In genomic region chr15:74906450-74907276, GRCh38 we compare ENCODE assay signal across 1 cellular context.
TF ChIP-seq lines count a peak whose summit lies in the region.

Gene FAM219B (minus strand): TSS chr15:74906851. CDS start chr15:74906800, 51 bp downstream.

TF ChIP-seq in H1, 55 proteins besides CTCF, POLR2A, EP300 and RAD21:
- TF ChIP-seq HDAC2 (IDR thresholded peaks at IDR 0.05; ENCODE audit: borderline replicate concordance in 1 of 2, low read depth in 2 of 2, low read length in 2 of 2) (peak in 1 of 2 experiments; percentile 57; a peak in 1 of 4 replicates), TAF1 (IDR thresholded peaks at IDR 0.05; ENCODE audit: low read depth, low read length) (peak; percentile 82; the same call in 1 of the 2 replicates), KDM4A (IDR thresholded peaks at IDR 0.05; ENCODE audit: low read depth, low read length, severe bottlenecking) (peak; percentile 75), CEBPB (IDR thresholded peaks at IDR 0.05; ENCODE audit: low read depth, low read length) (peak; percentile 68; the same call in 1 of the 2 replicates), CHD7 (IDR thresholded peaks at IDR 0.05; ENCODE audit: insufficient replicate concordance, low read length) (no peak), RBBP5 (IDR thresholded peaks at IDR 0.05; ENCODE audit: borderline replicate concordance, low read depth, low read length) (no peak), POLR2AphosphoS5 (IDR thresholded peaks at IDR 0.05; ENCODE audit: low read depth, low read length) (peak; percentile 41; the same call in 1 of the 2 replicates), SP2 (IDR thresholded peaks at IDR 0.05; ENCODE audit: low read length) (no peak), JUND (IDR thresholded peaks at IDR 0.05; ENCODE audit: low read length) (no peak), TAF7 (optimal IDR thresholded peaks at IDR 0.05; ENCODE audit: borderline replicate concordance, low read depth, low read length) (peak; percentile 69), MAFK (IDR thresholded peaks at IDR 0.05; ENCODE audit: low read depth, low read length) (no peak), CTBP2 (IDR thresholded peaks at IDR 0.05; ENCODE audit: borderline replicate concordance, insufficient read depth, insufficient read length, low read length) (no peak), ZNF274 (IDR thresholded peaks at IDR 0.05; ENCODE audit: borderline replicate concordance, extremely low read depth, low read length) (no peak), USF2 (IDR thresholded peaks at IDR 0.05; ENCODE audit: low read length) (no peak), E2F6 (IDR thresholded peaks at IDR 0.05) (peak; percentile 33; the same call in 1 of the 2 replicates), ASH2L (IDR thresholded peaks at IDR 0.05; ENCODE audit: low read length) (peak; percentile 69), ATF2 (IDR thresholded peaks at IDR 0.05; ENCODE audit: low read length) (no peak; the same call in 1 of the 2 replicates), SIN3A (conservative IDR thresholded peaks at IDR 0.05 in 1 of 2, IDR thresholded peaks at IDR 0.05 in 1 of 2; ENCODE audit: low read depth in 1 of 2, low read length in 2 of 2) (0 out of 4 replicates have a peak, but pooled peaks have one; percentile 5 to 53), CREB1 (IDR thresholded peaks at IDR 0.05) (peak; percentile 11; the same call in 1 of the 2 replicates), SIX5 (IDR thresholded peaks at IDR 0.05; ENCODE audit: low read depth, low read length) (no peak), POU5F1 (IDR thresholded peaks at IDR 0.05; ENCODE audit: low read depth, low read length) (no peak), HDAC6 (IDR thresholded peaks at IDR 0.05; ENCODE audit: low read depth, low read length) (no peak), RFX5 (IDR thresholded peaks at IDR 0.05; ENCODE audit: borderline replicate concordance, low read depth, low read length) (no peak), SUZ12 (IDR thresholded peaks at IDR 0.05; ENCODE audit: low read length) (no peak), NRF1 (IDR thresholded peaks at IDR 0.05; ENCODE audit: low read depth, low read length) (peak; percentile 90), BCL11A (IDR thresholded peaks at IDR 0.05; ENCODE audit: low read depth in 2 of 2, low read length in 2 of 2) (no peak), ATF3 (IDR thresholded peaks at IDR 0.05; ENCODE audit: insufficient read depth, low read depth, low read length) (0 out of 2 replicates have a peak, but pooled peaks have one; percentile 25), YY1 (IDR thresholded peaks at IDR 0.05; ENCODE audit: low read depth, low read length) (peak; percentile 93), TBP (IDR thresholded peaks at IDR 0.05; ENCODE audit: low read depth, low read length) (peak; percentile 68; the same call in 1 of the 2 replicates), PHF8 (conservative IDR thresholded peaks at IDR 0.05; ENCODE audit: low read depth, low read length) (peak; percentile 87), FOSL1 (IDR thresholded peaks at IDR 0.05; ENCODE audit: insufficient read depth, low read depth, low read length) (no peak), TCF12 (IDR thresholded peaks at IDR 0.05; ENCODE audit: low read depth, low read length) (no peak), SP4 (IDR thresholded peaks at IDR 0.05; ENCODE audit: low read length) (peak; percentile 61; the same call in 1 of the 2 replicates)
